ENCODE assay signal across 8 cellular contexts in genomic region chr2:222912117-222912516, GRCh38. TPM values are rescaled to one million over a fixed set of nuclear protein-coding genes. Genes with fewer than 3 reads are reported as not detected.
DNase-seq lines count a peak whose midpoint lies in the region; ATAC-seq, FAIRE-seq and TF ChIP-seq lines count a peak whose summit lies in the region.

No MANE protein-coding gene starts in this region.

- SMC1A ChIA-PET in GM12878 (lab: Charles Lee; ENCODE audit: uncharacterized antibody, unreplicated experiment): interaction anchor here (0.9 to 3.6 kb wide), 23 partner anchors 9 to 261 kb away, joined by 3 to 26 read pairs (median 4); no protein-coding TSS in a partner anchor

- H4K20me1 ChIP-seq in GM12878 (ENCODE audit: control insufficient read depth, insufficient read depth): no peaks in the 10 kb centered on the region

- POLR2A ChIA-PET in GM12878 (lab: Charles Lee): interaction anchor here (0.5 to 2.7 kb wide), 4 partner anchors 40 to 1604 kb away, joined by 3 to 30 read pairs (median 4); partner anchors contain the start of gene ACSL3

- DNase-seq in GM06990 (ENCODE audit: extremely low read depth, insufficient read length) (peak; percentile 81), GM12878 (ENCODE audit: low read depth, low spot score) (peak; percentile 92), gastrocnemius medialis (peak in 1 of 2 donors; percentile 26), OCI-M2 (lab: John Stamatoyannopoulos, UW; ENCODE audit: unreplicated experiment) (no peak), D341Med (ENCODE audit: low spot score) (no peak), NCI-H1417 (lab: John Stamatoyannopoulos, UW) (no peak)

- TF ChIP-seq POLR2A in GM12878 (IDR thresholded peaks at IDR 0.05; ENCODE audit: low read depth, low read length): peak; percentile 75
- TF ChIP-seq POLR2A in gastrocnemius medialis (IDR thresholded peaks at IDR 0.05): no peak

- H3K27me3 ChIP-seq in GM06990 (replicated peaks; ENCODE audit: control insufficient read depth, insufficient read depth, low read length) (no peaks in the 10 kb centered on the region), GM12878 (replicated peaks in 1 of 2; ENCODE audit: control insufficient read depth in 2 of 2, insufficient read depth in 2 of 2, low read length in 1 of 2) (no peaks in the 10 kb centered on the region), gastrocnemius medialis (no peaks in the 10 kb centered on the region)

- H3K36me3 ChIP-seq in GM06990 (ENCODE audit: control insufficient read depth, insufficient read depth, low read length) (peaks cover 2% of the 10 kb centered on the region), GM12878 (ENCODE audit: control insufficient read depth in 2 of 2, insufficient read depth in 2 of 2, low read length in 1 of 2) (peaks cover 3 to 13% of the 10 kb centered on the region in 2 experiments), gastrocnemius medialis (peaks cover 0 to 4% of the 10 kb centered on the region in 2 donors)

- peak overlapping the region; percentile 74 for H3K9ac ChIP-seq in GM12878 (ENCODE audit: control insufficient read depth, insufficient read depth, low read length)

- H3K9me3 ChIP-seq in GM12878 (replicated peaks; ENCODE audit: control insufficient read depth, insufficient read depth, low read length) (no peaks in the 10 kb centered on the region), gastrocnemius medialis (no peaks in the 10 kb centered on the region)

- CTCF ChIA-PET in GM12878 (lab: Yijun Ruan, JAX): interaction anchor here (0.8 to 3.4 kb wide), 26 partner anchors 9 to 1609 kb away, joined by 3 to 41 read pairs (median 4); no protein-coding TSS in a partner anchor

- H2AFZ ChIP-seq in GM12878 (ENCODE audit: control insufficient read depth, low read depth, low read length): no peak overlapping the region

- TF ChIP-seq RAD21 in GM12878 (IDR thresholded peaks at IDR 0.05; ENCODE audit: insufficient read depth, low read depth, low read length): no peak

- H3K79me2 ChIP-seq in GM12878 (ENCODE audit: control insufficient read depth, insufficient read depth, low read length): peaks cover 23% of the 10 kb centered on the region

- intact Hi-C loops in GM12878 (cut with micrococcal nuclease; ENCODE audit: unreplicated experiment): loop anchor here (2.0 kb wide), 2 partner anchors 27 to 51 kb away; partner anchors contain the start of gene ACSL3
- intact Hi-C loops in gastrocnemius medialis (cut with DNase I; ENCODE audit: low total_unique reads): no loop called here

- 0% methylated on average over 2 of the region's 2 CpGs for WGBS in GM12878 (ENCODE audit: insufficient coverage, insufficient replicate concordance, low lambda C conversion rate, missing lambda C conversion rate)

- ATAC-seq in GM21381 (IDR thresholded peaks at IDR 0.05; ENCODE audit: unreplicated experiment) (peak; percentile 97), HG03558 (IDR thresholded peaks at IDR 0.05; ENCODE audit: extremely low read depth, unreplicated experiment) (peak; percentile 99), GM12878 (peak; percentile 96), gastrocnemius medialis (peak; percentile 57 to 88)

- peak overlapping the region; percentile 99 for H3K4me2 ChIP-seq in GM12878 (ENCODE audit: control insufficient read depth, insufficient read depth)

- H3K4me1 ChIP-seq in GM12878 (ENCODE audit: control insufficient read depth, insufficient read depth, low read length) (peaks cover 23% of the 10 kb centered on the region), gastrocnemius medialis (peaks cover 41 to 44% of the 10 kb centered on the region in 2 donors)

- RAD21 ChIA-PET in GM12878 (lab: Charles Lee; ENCODE audit: unreplicated experiment): interaction anchor here (0.6 to 3.9 kb wide), 18 partner anchors 9 to 594 kb away, joined by 3 to 42 read pairs (median 4); partner anchors contain the start of gene FARSB

- no peak for TF ChIP-seq CTCF in GM06990 (IDR thresholded peaks at IDR 0.05; ENCODE audit: insufficient read depth, low read length, poor library complexity, severe bottlenecking)
- TF ChIP-seq CTCF in GM12878 (IDR thresholded peaks at IDR 0.05 in 2 of 3, conservative IDR thresholded peaks at IDR 0.05 in 1 of 3; ENCODE audit: control insufficient read depth in 2 of 3, extremely low read depth in 1 of 3, insufficient read depth in 1 of 3, low read depth in 3 of 3, low read length in 3 of 3): no peak
- no peak for TF ChIP-seq CTCF in gastrocnemius medialis (IDR thresholded peaks at IDR 0.05 in 4 of 5, conservative IDR thresholded peaks at IDR 0.05 in 1 of 5)

- TF ChIP-seq EP300 in GM12878 (IDR thresholded peaks at IDR 0.05; ENCODE audit: borderline replicate concordance in 1 of 2, control insufficient read depth in 1 of 2, low read depth in 2 of 2, low read length in 2 of 2): peak; percentile 58 to 88; a peak in 3 of 4 replicates

- peak; percentile 98 for FAIRE-seq in GM12878 (lab: Jason Lieb, UNC)

- H3K27ac ChIP-seq in GM12878 (ENCODE audit: control insufficient read depth, insufficient read depth): peak overlapping the region; percentile 96
- H3K27ac ChIP-seq in gastrocnemius medialis: peak overlapping the region; percentile 70 to 79 (median 74)

- no TSS peak for BruUV-seq in GM12878 (replicated peaks; lab: Mats Ljungman, UMichigan)

- no peak overlapping the region; the same call in none of the 2 replicates for H3K4me3 ChIP-seq in GM06990 (replicated peaks; ENCODE audit: low read depth, low read length)
- H3K4me3 ChIP-seq in GM12878: peak overlapping the region; percentile 44; the same call in 1 of the 2 replicates
- H3K4me3 ChIP-seq in gastrocnemius medialis: peak overlapping the region in 1 of 4 donors; percentile 11

- in situ Hi-C loops in GM12878 (cut with MboI): loop anchor here (25.0 kb wide), 1 partner anchor 600 kb away; a partner anchor contains a TSS
- in situ Hi-C loops in gastrocnemius medialis (cut with MboI; ENCODE audit: low sequenced_read_pairs in 4 of 4): loop anchor here in 1 of 4 donors (5.0 kb wide), 1 partner anchor 220 kb away; no protein-coding TSS in a partner anchor

TF ChIP-seq in GM12878, 131 proteins besides CTCF, POLR2A, EP300 and RAD21 (continues in another document):
- peak; percentile 62 for TF ChIP-seq FOXM1 (IDR thresholded peaks at IDR 0.05; ENCODE audit: low read depth, low read length)
- TF ChIP-seq PAX8 (IDR thresholded peaks at IDR 0.05): no peak
- TF ChIP-seq SPI1 (IDR thresholded peaks at IDR 0.05; ENCODE audit: borderline replicate concordance, insufficient read depth, low read depth, low read length): no peak
- TF ChIP-seq NFXL1 (IDR thresholded peaks at IDR 0.05; ENCODE audit: borderline replicate concordance): no peak
- TF ChIP-seq PBX3 (IDR thresholded peaks at IDR 0.05; ENCODE audit: insufficient replicate concordance, low read depth, low read length): no peak
- TF ChIP-seq ELK1 (IDR thresholded peaks at IDR 0.05; ENCODE audit: low read depth, low read length): no peak; the same call in 1 of the 2 replicates
- TF ChIP-seq KLF5 (IDR thresholded peaks at IDR 0.05; ENCODE audit: partially characterized antibody): no peak
- TF ChIP-seq NR2C1 (IDR thresholded peaks at IDR 0.05): no peak
- TF ChIP-seq YBX1 (IDR thresholded peaks at IDR 0.05): no peak
- TF ChIP-seq CBX3 (IDR thresholded peaks at IDR 0.05; ENCODE audit: borderline replicate concordance, low read depth): no peak
- TF ChIP-seq NFYA (IDR thresholded peaks at IDR 0.05; ENCODE audit: borderline replicate concordance, low read depth, low read length): no peak
- 0 out of 2 replicates have a peak, but pooled peaks have one; percentile 27 for TF ChIP-seq SMARCA5 (IDR thresholded peaks at IDR 0.05)

RNA-seq across cellular contexts. Expression of gene ACSL3, which starts 51.3 kb away (rescaled TPM):
- total RNA-seq in GM12878 (2013; cell fraction: nucleolus; rRNA removed): 65.0 and 68.1 TPM in 2 replicates
- total RNA-seq in GM12878 (2014; rRNA removed): 62.6 and 73.2 TPM in 2 replicates
- total RNA-seq in GM12878 (2014; rRNA removed; fragmentation: Illumina TruSeq; extraction: Trizol): 78.9 and 83.9 TPM in 2 replicates
- total RNA-seq in GM12878 (2021): 70.1 and 81.5 TPM in 2 replicates
- polyA plus RNA-seq in GM12878 (2011; ENCODE audit: low read depth): 15.8 TPM
- 50.3 and 60.0 TPM in 2 replicates for polyA plus RNA-seq in GM12878 (2011; rRNA removed)
- 32.5 and 34.1 TPM in 2 replicates for polyA plus RNA-seq in GM12878 (2011; cell fraction: cytosol; rRNA removed)
- polyA plus RNA-seq in GM12878 (2011; cell fraction: nucleus; rRNA removed): 13.5 and 22.8 TPM in 2 replicates
- polyA plus RNA-seq in GM12878 (2012): 23.6 and 24.0 TPM in 2 replicates
- 54.6 and 70.9 TPM in 2 replicates for polyA plus RNA-seq in GM12878 (2014; fragmentation: Illumina TruSeq; extraction: Trizol)
- polyA plus RNA-seq in GM12878 (2014; fragmentation: Nextera tagmentation; extraction: Ambion mirVana): 10 to 100 TPM; 15.6 to 24.0 TPM
- 44.3 and 53.1 TPM in 2 replicates for polyA plus RNA-seq in GM12878 (2014; rRNA removed)
- polyA plus RNA-seq in GM12878 (2016; fragmentation: Nextera tagmentation; extraction: Ambion mirVana): 10 to 100 TPM; 58.8 to 73.6 TPM
- 89.6 and 154 TPM in 2 replicates for polyA minus RNA-seq in GM12878 (2011; rRNA and poly(A)+ RNA removed)
- polyA minus RNA-seq in GM12878 (2011; cell fraction: cytosol; rRNA and poly(A)+ RNA removed): 27.4 and 46.4 TPM in 2 replicates
- 20.6 and 49.3 TPM in 2 replicates for polyA minus RNA-seq in GM12878 (2011; cell fraction: nucleus; rRNA and poly(A)+ RNA removed)
- 10 to 100 TPM; 34.7 to 56.8 (median 38.2) TPM for total RNA-seq in gastrocnemius medialis

Comparison
In these comparisons a context has a peak if more than half of its experiments do, and no peak if none do; other contexts are left out.
1. DNase-seq: peak in GM06990 (single experiment) and GM12878 (single experiment); none in OCI-M2 (single experiment), D341Med (single experiment) and NCI-H1417 (0 of 3).
2. Peak in every context shown above with its lines, with median percentiles within 50 percentile points of each other: ATAC-seq.